12 cellular contexts compared by ENCODE assay signal in the genomic region with DNA sequence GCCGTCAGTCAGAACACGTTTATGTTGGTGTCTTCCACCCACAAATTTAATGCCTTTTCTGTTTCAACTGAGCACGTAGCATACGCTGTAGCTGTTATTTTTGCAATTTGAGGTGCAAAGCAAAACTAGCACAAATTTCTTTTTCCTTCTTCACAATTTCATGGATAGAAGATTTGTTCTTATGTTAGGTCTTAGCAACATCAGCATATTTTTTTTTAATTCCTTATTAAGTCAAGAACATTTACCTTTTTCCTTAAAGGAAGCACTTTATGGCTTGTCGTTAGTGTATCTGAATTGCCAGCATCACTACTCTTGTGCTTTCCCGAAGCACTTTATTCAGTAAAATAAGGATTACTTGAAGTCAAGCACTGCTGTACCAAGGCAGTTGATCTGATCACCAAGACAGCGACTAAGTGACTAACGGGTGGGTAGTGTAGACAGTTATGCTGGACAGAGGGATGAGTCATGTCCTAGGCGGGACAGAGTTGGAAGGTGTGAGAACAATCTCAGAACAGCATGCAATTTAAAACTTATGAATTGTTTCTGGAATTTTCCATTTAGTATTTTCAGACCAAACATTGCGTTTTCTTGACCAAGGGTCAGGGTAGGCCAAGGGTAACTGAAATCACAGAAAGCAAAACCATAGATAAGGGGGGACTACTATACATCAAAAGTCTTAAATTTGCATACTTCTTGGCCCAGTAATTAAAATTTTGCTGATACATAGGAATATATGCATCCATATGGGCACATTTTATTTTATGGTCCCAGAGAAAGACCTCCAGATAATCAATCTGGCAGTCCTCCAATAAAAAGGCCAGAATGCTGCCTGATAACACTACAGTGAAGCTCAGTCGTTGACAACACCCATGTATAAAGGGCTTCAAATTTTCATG. TPM values are rescaled to one million over a fixed set of nuclear protein-coding genes. Genes with fewer than 3 reads are reported as not detected.
A peak's percentile ranks its signal among the peaks of the same experiment; 100 is the strongest.
DNase-seq lines count a peak whose midpoint lies in the region; ATAC-seq and TF ChIP-seq lines count a peak whose summit lies in the region.
"Had no signal": no experiment of that assay in that cellular context is flagged by ENCODE, and none has a peak within 500 bp of the region (broad histone marks: within the 10 kb centered on the region; RNA-seq: fewer than 3 reads in every experiment).

No MANE protein-coding gene starts in this region.

- no peaks in the 10 kb centered on the region for H3K9me3 Mint-ChIP-seq in activated naive CD4-positive, alpha-beta T cell treated with anti-CD3 and anti-CD28 coated beads, Interleukin-2, amount 50 U/mL, for 24 hours
- no peaks in the 10 kb centered on the region for H3K9me3 Mint-ChIP-seq in activated naive CD8-positive, alpha-beta T cell (ENCODE audit: low read depth)
- H3K9me3 Mint-ChIP-seq in stimulated activated naive CD8-positive, alpha-beta T cell treated with anti-CD3 and anti-CD28 coated beads, Interleukin-15, amount 100 ng/mL, for 72 hours = peaks cover 0 to 7% of the 10 kb centered on the region in 2 donors
- H3K9me3 Mint-ChIP-seq: immature natural killer cell had no signal

- no peaks in the 10 kb centered on the region for H3K27me3 ChIP-seq in esophagus squamous epithelium
- H3K27me3 ChIP-seq: cardiac muscle cell had no signal

- 89 to 91% methylated on average over 11 of the region's 11 CpGs for WGBS in lower leg skin, 2 donors
- 83 to 84% methylated on average over 11 of the region's 11 CpGs for WGBS in esophagus squamous epithelium, 2 donors

- peak overlapping the region; percentile 33 for H3K27ac Mint-ChIP-seq in activated naive CD4-positive, alpha-beta T cell treated with anti-CD3 and anti-CD28 coated beads, Interleukin-2, amount 50 U/mL, for 24 hours
- peak overlapping the region; percentile 17 for H3K27ac Mint-ChIP-seq in activated naive CD8-positive, alpha-beta T cell
- peak overlapping the region in 1 of 2 donors; percentile 85 for H3K27ac Mint-ChIP-seq in stimulated activated naive CD8-positive, alpha-beta T cell treated with anti-CD3 and anti-CD28 coated beads, Interleukin-15, amount 100 ng/mL, for 72 hours

- no peak for DNase-seq in activated naive CD4-positive, alpha-beta T cell treated with anti-CD3 and anti-CD28 coated beads, Interleukin-2, amount 50 U/mL, for 16 hours
- DNase-seq in foreskin fibroblast = peak; percentile 39 to 59
- no peak for DNase-seq in stimulated activated naive CD8-positive, alpha-beta T cell treated with anti-CD3 and anti-CD28 coated beads, Interleukin-15, amount 100 ng/mL, for 72 hours
- DNase-seq in lower leg skin (ENCODE audit: low spot score in 2 of 2) = no peak
- DNase-seq in AG08395 (ENCODE audit: low spot score) = no peak
- no peak for DNase-seq in esophagus squamous epithelium (lab: John Stamatoyannopoulos, UW)
- DNase-seq: DMS53, immature natural killer cell, T-helper 2 cell had no signal

- no peaks in the 10 kb centered on the region for H3K9me3 ChIP-seq in esophagus squamous epithelium

- peaks cover 0 to 12% (median 0%) of the 10 kb centered on the region in 3 donors for H3K36me3 ChIP-seq in esophagus squamous epithelium

- intact Hi-C loops in lower leg skin (cut with DNase I; ENCODE audit: low total_unique reads) (loop anchor here (10.0 kb wide), 1 partner anchor 1189 kb away; no protein-coding TSS in a partner anchor), esophagus squamous epithelium (cut with DNase I) (no loop called here)

- TF ChIP-seq CTCF in foreskin fibroblast (IDR thresholded peaks at IDR 0.05; ENCODE audit: low read depth, low read length) = no peak
- TF ChIP-seq CTCF in lower leg skin (IDR thresholded peaks at IDR 0.05) = no peak
- no peak for TF ChIP-seq CTCF in esophagus squamous epithelium (IDR thresholded peaks at IDR 0.05)

- no peaks in the 10 kb centered on the region for H3K27me3 Mint-ChIP-seq in activated naive CD4-positive, alpha-beta T cell treated with anti-CD3 and anti-CD28 coated beads, Interleukin-2, amount 50 U/mL, for 24 hours
- no peaks in the 10 kb centered on the region for H3K27me3 Mint-ChIP-seq in activated naive CD8-positive, alpha-beta T cell
- no peaks in the 10 kb centered on the region for H3K27me3 Mint-ChIP-seq in stimulated activated naive CD8-positive, alpha-beta T cell treated with anti-CD3 and anti-CD28 coated beads, Interleukin-15, amount 100 ng/mL, for 72 hours

- H3K4me3 ChIP-seq in foreskin fibroblast (ENCODE audit: low read depth in 1 of 2, low read length in 2 of 2) (no peak overlapping the region), lower leg skin (ENCODE audit: low read depth, poor library complexity, severe bottlenecking) (no peak overlapping the region), esophagus squamous epithelium (no peak overlapping the region)
- H3K4me3 ChIP-seq: cardiac muscle cell had no signal

- H3K4me3 Mint-ChIP-seq in activated naive CD4-positive, alpha-beta T cell treated with anti-CD3 and anti-CD28 coated beads, Interleukin-2, amount 50 U/mL, for 24 hours = no peak overlapping the region
- no peak overlapping the region for H3K4me3 Mint-ChIP-seq in activated naive CD8-positive, alpha-beta T cell
- H3K4me3 Mint-ChIP-seq in stimulated activated naive CD8-positive, alpha-beta T cell treated with anti-CD3 and anti-CD28 coated beads, Interleukin-15, amount 100 ng/mL, for 72 hours = no peak overlapping the region
- H3K4me3 Mint-ChIP-seq: immature natural killer cell had no signal

- peak; percentile 61 for ATAC-seq in stimulated activated naive CD8-positive, alpha-beta T cell treated with anti-CD3 and anti-CD28 coated beads, Interleukin-15, amount 100 ng/mL, for 72 hours

- peaks cover 39% of the 10 kb centered on the region for H3K36me3 Mint-ChIP-seq in activated naive CD4-positive, alpha-beta T cell treated with anti-CD3 and anti-CD28 coated beads, Interleukin-2, amount 50 U/mL, for 24 hours
- peaks cover 33% of the 10 kb centered on the region for H3K36me3 Mint-ChIP-seq in activated naive CD8-positive, alpha-beta T cell

- peaks cover 70% of the 10 kb centered on the region for H3K4me1 Mint-ChIP-seq in activated naive CD4-positive, alpha-beta T cell treated with anti-CD3 and anti-CD28 coated beads, Interleukin-2, amount 50 U/mL, for 24 hours
- H3K4me1 Mint-ChIP-seq in activated naive CD8-positive, alpha-beta T cell (ENCODE audit: low read depth) = peaks cover 58% of the 10 kb centered on the region
- H3K4me1 Mint-ChIP-seq in stimulated activated naive CD8-positive, alpha-beta T cell treated with anti-CD3 and anti-CD28 coated beads, Interleukin-15, amount 100 ng/mL, for 72 hours = peaks cover 82% of the 10 kb centered on the region

- peaks cover 0 to under 1% (median 0%) of the 10 kb centered on the region in 3 donors for H3K4me1 ChIP-seq in esophagus squamous epithelium

- H3K27ac ChIP-seq in esophagus squamous epithelium = no peak overlapping the region
- H3K27ac ChIP-seq: cardiac muscle cell had no signal

- TF ChIP-seq POLR2A in lower leg skin (IDR thresholded peaks at IDR 0.05) (no peak), esophagus squamous epithelium (IDR thresholded peaks at IDR 0.05) (no peak)

RNA-seq across cellular contexts. Expression of gene BABAM2, which starts 13.4 kb away (rescaled TPM):
- 10 to 100 TPM; 18.4 to 28.5 (median 23.9) TPM for total RNA-seq in lower leg skin
- total RNA-seq in esophagus squamous epithelium = 10 to 100 TPM; 16.6 to 28.3 (median 24.3) TPM

RNA-seq across cellular contexts. Expression of gene RBKS, which starts 13.7 kb away (rescaled TPM):
- total RNA-seq in lower leg skin (1 to 10 TPM in 3 of 4 donors, under 1 TPM in 1; 0.95 to 2.6 (median 1.3) TPM), esophagus squamous epithelium (1 to 10 TPM; 1.4 to 5.2 (median 1.6) TPM)

Comparison
In these comparisons a context has a peak if more than half of its experiments do, and no peak if none do; other contexts are left out.
1. DNase-seq: peak in foreskin fibroblast (2 of 2); none in activated naive CD4-positive, alpha-beta T cell treated with anti-CD3 and anti-CD28 coated beads, Interleukin-2, amount 50 U/mL, for 16 hours (single experiment), stimulated activated naive CD8-positive, alpha-beta T cell treated with anti-CD3 and anti-CD28 coated beads, Interleukin-15, amount 100 ng/mL, for 72 hours (0 of 2), lower leg skin (0 of 2), AG08395 (single experiment) and esophagus squamous epithelium (single experiment).